Comparison of ENCODE assay signal across 19 cellular contexts in genomic region chr11:12643029-12643428, GRCh38.
"Had no signal": no experiment of that assay in that cellular context is flagged by ENCODE, and none has a peak within 500 bp of the region (broad histone marks: within the 10 kb centered on the region; RNA-seq: fewer than 3 reads in every experiment).

No MANE protein-coding gene starts in this region.

- H3K4me3 Mint-ChIP-seq: activated CD8-positive, alpha-beta memory T cell treated with anti-CD3 and anti-CD28 coated beads, Interleukin-2, amount 10 ng/mL, durations not matched to agents 7 days and 5 days; activated naive CD4-positive, alpha-beta T cell treated with anti-CD3 and anti-CD28 coated beads, Interleukin-2, amount 10 ng/mL, durations not matched to agents 7 days and 5 days had no signal

- H3K36me3 ChIP-seq: ascending aorta, pancreas, tibial nerve, vagina had no signal

- H3K4me1 Mint-ChIP-seq: activated CD8-positive, alpha-beta memory T cell treated with anti-CD3 and anti-CD28 coated beads, Interleukin-2, amount 10 ng/mL, durations not matched to agents 7 days and 5 days; activated naive CD4-positive, alpha-beta T cell treated with anti-CD3 and anti-CD28 coated beads, Interleukin-2, amount 10 ng/mL, durations not matched to agents 7 days and 5 days had no signal

- H3K27me3 ChIP-seq: ascending aorta, pancreas, tibial nerve, vagina had no signal

- H3K9me3 Mint-ChIP-seq: activated T-helper 2 cell treated with anti-CD3 and anti-CD28 coated beads, Interferon-gamma antibody, Interleukin-2, Interleukin-4, amounts not matched to agents 10 μg/mL and 5 μg/mL and 100 μg/mL, durations not matched to agents 14 hours and 24 hours and 36 hours had no signal

- H3K27ac ChIP-seq: ascending aorta, pancreas, tibial nerve, vagina had no signal

- H3K4me1 ChIP-seq: ascending aorta, pancreas, tibial nerve, vagina had no signal

- DNase-seq: activated CD4-positive, alpha-beta T cell treated with anti-CD3 and anti-CD28 coated beads, Interleukin-2, amount 50 U/mL, for 4 hours; activated CD4-positive, CD25-positive, alpha-beta regulatory T cell treated with anti-CD3 and anti-CD28 coated beads, Interleukin-2, amount 50 U/mL, for 72 hours; activated CD8-positive, alpha-beta memory T cell treated with anti-CD3 and anti-CD28 coated beads, Interleukin-2, amount 10 ng/mL, durations not matched to agents 7 days and 5 days; activated naive CD4-positive, alpha-beta T cell treated with anti-CD3 and anti-CD28 coated beads, Interleukin-2, amount 10 ng/mL, durations not matched to agents 7 days and 5 days; activated T-cell treated with anti-CD3 and anti-CD28 coated beads, Interleukin-2, amount 50 U/mL, for 1 hour; hypothalamus; kidney glomerular epithelial cell; midbrain; pancreas; stimulated activated CD4-positive, alpha-beta T cell treated with anti-CD3 and anti-CD28 coated beads, Interleukin-4, amount 100 ng/mL, for 24 hours; stimulated activated naive CD4-positive, alpha-beta T cell; substantia nigra; T-helper 1 cell; T1000 had no signal

- H3K4me3 ChIP-seq: ascending aorta, pancreas, tibial nerve, vagina had no signal

- H3K27ac Mint-ChIP-seq: activated CD8-positive, alpha-beta memory T cell treated with anti-CD3 and anti-CD28 coated beads, Interleukin-2, amount 10 ng/mL, durations not matched to agents 7 days and 5 days; activated naive CD4-positive, alpha-beta T cell treated with anti-CD3 and anti-CD28 coated beads, Interleukin-2, amount 10 ng/mL, durations not matched to agents 7 days and 5 days; activated T-helper 2 cell treated with anti-CD3 and anti-CD28 coated beads, Interferon-gamma antibody, Interleukin-2, Interleukin-4, amounts not matched to agents 10 μg/mL and 5 μg/mL and 100 μg/mL, durations not matched to agents 14 hours and 24 hours and 36 hours had no signal

- FAIRE-seq: bronchial epithelial cell, pancreas had no signal

- H3K36me3 Mint-ChIP-seq: activated naive CD4-positive, alpha-beta T cell treated with anti-CD3 and anti-CD28 coated beads, Interleukin-2, amount 10 ng/mL, durations not matched to agents 7 days and 5 days had no signal

- H3K9me3 ChIP-seq: ascending aorta, pancreas, tibial nerve, vagina had no signal
